Comparison of ENCODE assay signal across 10 cellular contexts in the genomic region with DNA sequence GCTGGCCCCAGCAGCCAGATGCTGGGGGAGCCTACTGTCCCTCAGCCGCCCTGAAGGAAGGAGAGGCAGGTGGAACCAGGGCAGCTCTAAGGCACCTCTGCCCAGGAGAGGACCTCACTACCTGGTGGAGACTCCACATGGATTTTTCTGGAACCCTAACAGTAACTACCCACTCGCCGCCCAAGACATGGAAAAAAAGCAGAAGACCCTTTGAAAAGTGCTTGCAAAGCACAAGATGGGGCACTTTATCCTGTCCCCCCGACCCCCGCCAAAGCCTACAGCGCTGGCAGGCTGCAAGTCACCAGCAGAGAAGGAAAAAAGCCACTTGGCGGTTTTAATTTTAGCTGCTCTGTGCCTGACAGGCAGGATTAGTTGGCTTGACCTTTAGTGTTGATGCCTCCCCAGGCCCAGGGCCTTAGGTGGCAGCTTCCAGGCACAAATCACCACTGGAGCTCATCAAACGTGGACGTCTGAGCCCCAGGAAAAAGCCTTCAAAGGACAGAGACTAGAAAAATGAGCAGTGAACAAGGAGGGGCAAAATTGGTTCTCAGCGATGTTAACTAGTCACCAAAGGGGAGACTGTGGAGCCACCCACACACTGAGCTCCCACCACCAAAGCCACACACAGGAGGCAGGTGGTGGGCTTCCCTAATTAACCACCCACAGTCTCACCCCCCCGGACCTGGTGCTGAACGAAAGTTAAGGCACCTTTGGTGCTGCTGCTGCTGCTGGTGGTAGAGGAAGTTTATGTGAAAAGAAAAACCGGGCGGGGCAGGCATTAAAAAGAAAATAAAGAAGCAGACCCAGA. TPM values are rescaled to one million over a fixed set of nuclear protein-coding genes. Genes with fewer than 3 reads are reported as not detected.
DNase-seq lines count a peak whose midpoint lies in the region; ATAC-seq and TF ChIP-seq lines count a peak whose summit lies in the region.
"Had no signal": no experiment of that assay in that cellular context is flagged by ENCODE, and none has a peak within 500 bp of the region (broad histone marks: within the 10 kb centered on the region; RNA-seq: fewer than 3 reads in every experiment).

No MANE protein-coding gene starts in this region.

- H3K27ac Mint-ChIP-seq in brain (peak overlapping the region; percentile 65 to 95 (median 86)), natural killer cell (peak overlapping the region; percentile 95 to 96)

- no peaks in the 10 kb centered on the region for H3K9me3 Mint-ChIP-seq in brain
- H3K9me3 Mint-ChIP-seq in natural killer cell, result no peaks in the 10 kb centered on the region

- no peaks in the 10 kb centered on the region for H3K27me3 ChIP-seq in A673 (replicated peaks; ENCODE audit: insufficient read depth, low read depth, low read length, poor library complexity)

- ATAC-seq in natural killer cell (peak; percentile 49 to 58 (median 56)), GM19395 (IDR thresholded peaks at IDR 0.05; ENCODE audit: unreplicated experiment) (no peak), GM19324 (IDR thresholded peaks at IDR 0.05; ENCODE audit: low FRiP score, unreplicated experiment) (no peak)

- H3K9me3 ChIP-seq in A673 (ENCODE audit: low read depth, low read length, poor library complexity, severe bottlenecking) (no peaks in the 10 kb centered on the region), SK-N-MC (ENCODE audit: low read depth, low read length) (no peaks in the 10 kb centered on the region)
- H3K9me3 ChIP-seq: Caco-2 had no signal

- no peak overlapping the region for H3K4me3 ChIP-seq in A673 (ENCODE audit: low read depth, low read length, poor library complexity, severe bottlenecking)
- H3K4me3 ChIP-seq in SK-N-MC, result no peak overlapping the region

- intact Hi-C loops in A673 (cut with micrococcal nuclease; ENCODE audit: unreplicated experiment), result no loop called here
- intact Hi-C loops in natural killer cell (cut with micrococcal nuclease), result loop anchor here (2.0 kb wide), 1 partner anchor 15 kb away; the partner anchor contains the start of gene SF1

- H3K4me1 ChIP-seq in A673 (ENCODE audit: insufficient read depth, low read length, poor library complexity, severe bottlenecking), result peaks cover 37% of the 10 kb centered on the region
- H3K4me1 ChIP-seq: Caco-2 had no signal

- DNase-seq in A673 (ENCODE audit: low spot score) (no peak), SK-N-MC (ENCODE audit: low read depth, low spot score) (no peak), natural killer cell (peak; percentile 58), SHP77 (lab: John Stamatoyannopoulos, UW) (no peak), NCI-H2081 (lab: John Stamatoyannopoulos, UW) (no peak)
- DNase-seq: trophoblast cell had no signal

- no peak for TF ChIP-seq CTCF in A673 (conservative IDR thresholded peaks at IDR 0.05; ENCODE audit: low read depth, low read length)
- no peak for TF ChIP-seq CTCF in brain (conservative IDR thresholded peaks at IDR 0.05)
- TF ChIP-seq CTCF in natural killer cell (IDR thresholded peaks at IDR 0.05), result no peak

- peaks cover 47% of the 10 kb centered on the region for H3K36me3 Mint-ChIP-seq in brain
- peaks cover 20% of the 10 kb centered on the region for H3K36me3 Mint-ChIP-seq in natural killer cell

- peaks cover 67% of the 10 kb centered on the region for H3K36me3 ChIP-seq in A673 (ENCODE audit: insufficient read depth, low read length, poor library complexity, severe bottlenecking)
- H3K36me3 ChIP-seq in SK-N-MC (ENCODE audit: insufficient read depth, low read length), result peaks cover 63% of the 10 kb centered on the region

- H3K4me1 Mint-ChIP-seq in brain (peaks cover 76% of the 10 kb centered on the region), natural killer cell (peaks cover 84 to 91% of the 10 kb centered on the region in 2 donors)

- BruUV-seq in A673 (replicated peaks; lab: Mats Ljungman, UMichigan), result no TSS peak

- H3K27ac ChIP-seq in A673 (ENCODE audit: low read depth, low read length, poor library complexity, severe bottlenecking) (peak overlapping the region; percentile 60), SK-N-MC (peak overlapping the region; percentile 21; the same call in 1 of the 2 replicates)

- CTCF ChIA-PET in A673 (lab: Charles Lee), result interaction anchor here (0.5 kb wide), 1 partner anchor 942 kb away, joined by 3 read pairs; no protein-coding TSS in a partner anchor

- H3K27me3 Mint-ChIP-seq in brain (no peaks in the 10 kb centered on the region), natural killer cell (ENCODE audit: low read depth in 2 of 2) (no peaks in the 10 kb centered on the region)

- H3K9ac ChIP-seq in SK-N-MC (ENCODE audit: insufficient read length), result no peak overlapping the region

- POLR2A ChIA-PET in A673 (lab: Charles Lee; ENCODE audit: low non-redundant PET), result interaction anchor here (0.6 kb wide), 1 partner anchor 520 kb away, joined by 5 read pairs; no protein-coding TSS in a partner anchor

- H3K4me3 Mint-ChIP-seq in brain, result peak overlapping the region in 2 of 5 experiments; percentile 38 to 58
- H3K4me3 Mint-ChIP-seq in natural killer cell, result peak overlapping the region; percentile 83

RNA-seq across cellular contexts. Expression of gene PYGM, which starts 4.2 kb away (rescaled TPM):
- total RNA-seq in A673 (2021) (2.4 and 2.9 TPM in 2 replicates), natural killer cell (1 to 10 TPM; 4.1 to 8.4 (median 6.1) TPM)
- polyA plus RNA-seq in brain (ENCODE audit: insufficient read depth, low read depth, low replicate concordance), result 13.4 TPM

RNA-seq across cellular contexts. Expression of gene SF1, which starts 14.3 kb away (rescaled TPM):
- total RNA-seq in A673 (2021) (467 and 472 TPM in 2 replicates), natural killer cell (100 to 1,000 TPM; 841 to 864 (median 845) TPM)
- 233 TPM for polyA plus RNA-seq in brain (ENCODE audit: insufficient read depth, low read depth, low replicate concordance)

RNA-seq across cellular contexts. Expression of gene RASGRP2, which starts 20.1 kb away (rescaled TPM):
- 2.0 and 3.5 TPM in 2 replicates for total RNA-seq in A673 (2021)
- 5.9 TPM for polyA plus RNA-seq in brain (ENCODE audit: insufficient read depth, low read depth, low replicate concordance)
- 100 to 1,000 TPM; 371 to 417 (median 394) TPM for total RNA-seq in natural killer cell

RNA-seq across cellular contexts. Expression of gene MAP4K2, which starts 39.0 kb away (rescaled TPM):
- total RNA-seq in A673 (2021) (46.5 and 50.5 TPM in 2 replicates), natural killer cell (10 to 100 TPM; 38.3 to 40.6 (median 38.7) TPM)
- polyA plus RNA-seq in brain (ENCODE audit: insufficient read depth, low read depth, low replicate concordance), result 18.6 TPM

RNA-seq across cellular contexts. Expression of gene NRXN2, which starts 41.0 kb away (rescaled TPM):
- total RNA-seq in A673 (2021), result 5.0 and 6.1 TPM in 2 replicates
- 117 TPM for polyA plus RNA-seq in brain (ENCODE audit: insufficient read depth, low read depth, low replicate concordance)
- 1 to 10 TPM; 2.9 to 9.6 (median 7.7) TPM for total RNA-seq in natural killer cell

Comparison
In these comparisons a context has a peak if more than half of its experiments do, and no peak if none do; other contexts are left out.
1. ATAC-seq: peak in natural killer cell (3 of 3); none in GM19395 (single experiment) and GM19324 (single experiment).
2. RNA of gene RASGRP2, which starts 20.1 kb away (total RNA-seq): 371 to 417 TPM in natural killer cell; 2.0 to 3.5 TPM in A673; every median in the first group is over 10 times any median in the second.